Comparison of ENCODE assay signal across 8 cellular contexts in the genomic region with DNA sequence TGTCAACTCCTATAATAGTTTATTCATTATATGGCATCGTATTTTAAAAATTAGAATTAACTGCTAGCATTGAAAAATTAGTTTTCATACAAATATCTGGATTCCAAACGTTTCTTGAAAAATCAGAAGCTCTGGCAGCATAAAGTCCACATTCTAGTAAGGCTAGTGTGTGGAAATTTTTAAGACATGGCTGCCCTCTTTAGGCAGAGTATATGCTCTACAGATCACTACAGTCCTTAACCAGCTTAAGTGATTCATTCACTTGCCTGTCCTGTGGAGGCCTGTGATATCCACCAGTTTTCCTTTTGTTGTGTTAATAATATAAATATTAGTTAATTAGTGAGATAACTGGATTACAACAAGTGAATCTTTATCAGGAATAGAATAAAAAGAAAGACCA.
DNase-seq lines count a peak whose midpoint lies in the region; ATAC-seq and TF ChIP-seq lines count a peak whose summit lies in the region.

No MANE protein-coding gene starts in this region.

- H3K23ac ChIP-seq in H9 (ENCODE audit: insufficient read length, low read depth, low read length): no peak overlapping the region

- H3K9me3 ChIP-seq in A673 (ENCODE audit: low read depth, low read length, poor library complexity, severe bottlenecking) (no peaks in the 10 kb centered on the region), H9 (ENCODE audit: control insufficient read depth, low read depth, low read length) (peaks cover 24% of the 10 kb centered on the region), SK-N-SH (no peaks in the 10 kb centered on the region), suprapubic skin (no peaks in the 10 kb centered on the region)

- H3K4me2 ChIP-seq in H9 (ENCODE audit: insufficient read depth, insufficient read length, low read length): no peak overlapping the region
- H3K4me2 ChIP-seq in SK-N-SH: no peak overlapping the region

- H3K27me3 Mint-ChIP-seq in H9 (ENCODE audit: low read depth): no peaks in the 10 kb centered on the region; the same call in 1 of the 2 replicates

- H2BK15ac ChIP-seq in H9 (ENCODE audit: low read depth, low read length): no peak overlapping the region

- peaks cover 4% of the 10 kb centered on the region for H3F3A ChIP-seq in SK-N-SH (replicated peaks; ENCODE audit: insufficient read depth)

- no peak overlapping the region for H3K14ac ChIP-seq in H9 (ENCODE audit: insufficient read depth, low read length)

- no peak overlapping the region for H3K27ac ChIP-seq in A673 (ENCODE audit: low read depth, low read length, poor library complexity, severe bottlenecking)
- H3K27ac ChIP-seq in H9 (ENCODE audit: insufficient read length, low read depth, low read length): no peak overlapping the region
- H3K27ac ChIP-seq in SK-N-SH (ENCODE audit: low read depth in 2 of 2, low read length in 1 of 2): no peak overlapping the region
- no peak overlapping the region for H3K27ac ChIP-seq in suprapubic skin

- POLR2A ChIA-PET in A673 (lab: Charles Lee; ENCODE audit: low non-redundant PET) (no interaction called here), SK-N-SH (lab: Yijun Ruan, JAX) (no interaction called here)

- no peak overlapping the region for H3K9ac ChIP-seq in H9 (ENCODE audit: extremely low read depth, insufficient read length, low read length)
- H3K9ac ChIP-seq in SK-N-SH: no peak overlapping the region

- no peaks in the 10 kb centered on the region for H3K79me2 ChIP-seq in H9 (ENCODE audit: insufficient read depth, low read length)
- H3K79me2 ChIP-seq in SK-N-SH (ENCODE audit: insufficient read depth): no peaks in the 10 kb centered on the region

- no peaks in the 10 kb centered on the region for H3K79me1 ChIP-seq in H9 (ENCODE audit: insufficient read depth, low read depth, low read length, poor library complexity, severe bottlenecking)

- no peak overlapping the region for H2BK120ac ChIP-seq in H9 (ENCODE audit: low read depth, low read length, poor library complexity, severe bottlenecking)

- no peak overlapping the region for H3K56ac ChIP-seq in H9 (ENCODE audit: insufficient read length, low read depth, low read length)

- BruUV-seq in A673 (replicated peaks; lab: Mats Ljungman, UMichigan): no TSS peak

- no peak overlapping the region for H4K91ac ChIP-seq in H9 (ENCODE audit: insufficient read length, low read depth, low read length)

- no peak overlapping the region for H3T11ph ChIP-seq in H9 (ENCODE audit: low read length)

- no peak overlapping the region for H3K27ac Mint-ChIP-seq in H9

- TF ChIP-seq POLR2A in suprapubic skin (IDR thresholded peaks at IDR 0.05): no peak

- H3K9me2 ChIP-seq in SK-N-SH: no peaks in the 10 kb centered on the region

- H3K4me3 ChIP-seq in A673 (ENCODE audit: low read depth, low read length, poor library complexity, severe bottlenecking) (no peak overlapping the region), SK-N-SH (ENCODE audit: low read depth in 2 of 2, low read length in 1 of 2) (no peak overlapping the region), suprapubic skin (no peak overlapping the region)

- no CpG with 5 or more reads among the region's 2 CpGs for WGBS in H9 (ENCODE audit: extremely low coverage, insufficient read length, low lambda C conversion rate)
- WGBS in SK-N-SH (ENCODE audit: low lambda C conversion rate): 16% methylated on average over 2 of the region's 2 CpGs
- WGBS in suprapubic skin: 18% methylated on average over 2 of the region's 2 CpGs

- no peak overlapping the region for H2BK20ac ChIP-seq in H9 (ENCODE audit: low read depth, low read length, poor library complexity, severe bottlenecking)

- no peaks in the 10 kb centered on the region for H3K23me2 ChIP-seq in H9 (ENCODE audit: insufficient read length, low read depth, low read length, poor library complexity, severe bottlenecking)

- peak; percentile 71 for TF ChIP-seq RAD21 in SK-N-SH (IDR thresholded peaks at IDR 0.05; ENCODE audit: low read length)

- intact Hi-C loops in A673 (cut with micrococcal nuclease; ENCODE audit: unreplicated experiment) (loop anchor here (5.0 to 10.0 kb wide), 2 partner anchors 129 to 1411 kb away; no protein-coding TSS in a partner anchor), left ventricle myocardium superior (cut with micrococcal nuclease) (no loop called here)

- DNase-seq in A673 (ENCODE audit: low spot score): peak; percentile 42
- no peak for DNase-seq in H9
- DNase-seq in SK-N-SH: peak; percentile 12
- DNase-seq in left ventricle myocardium superior: no peak
- no peak for DNase-seq in activated CD4-positive, alpha-beta T cell treated with anti-CD3 and anti-CD28 coated beads for 4 hours
- no peak for DNase-seq in NCI-H2107 treated with DMSO at 0.1 percent for 48 hours (lab: John Stamatoyannopoulos, UW; ENCODE audit: unreplicated experiment)
- no peak for DNase-seq in suprapubic skin (ENCODE audit: low spot score in 2 of 2)

- H2BK12ac ChIP-seq in H9 (ENCODE audit: insufficient read length, low read depth, low read length): no peak overlapping the region

- H4K5ac ChIP-seq in H9 (ENCODE audit: insufficient read length, low read depth, low read length): no peak overlapping the region

- peak; percentile 71 for ATAC-seq in left ventricle myocardium superior
- no peak for ATAC-seq in HG03521 (IDR thresholded peaks at IDR 0.05; ENCODE audit: unreplicated experiment)

- no peak overlapping the region for H2BK5ac ChIP-seq in H9 (ENCODE audit: insufficient read length, low read length)

- H2AK5ac ChIP-seq in H9 (ENCODE audit: insufficient read length, low read length): no peak overlapping the region

- H3K27me3 ChIP-seq in A673 (replicated peaks; ENCODE audit: insufficient read depth, low read depth, low read length, poor library complexity): no peaks in the 10 kb centered on the region
- H3K27me3 ChIP-seq in H9 (ENCODE audit: insufficient read depth, low read length): no peaks in the 10 kb centered on the region
- H3K27me3 ChIP-seq in SK-N-SH (ENCODE audit: insufficient read depth): no peaks in the 10 kb centered on the region
- no peaks in the 10 kb centered on the region for H3K27me3 ChIP-seq in suprapubic skin

- CTCF ChIA-PET in A673 (lab: Charles Lee) (interaction anchor here (0.6 to 1.3 kb wide), 2 partner anchors 128 to 1081 kb away, joined by 5 to 9 read pairs; no protein-coding TSS in a partner anchor), SK-N-SH (lab: Yijun Ruan, JAX) (interaction anchor here (0.8 to 1.6 kb wide), 9 partner anchors 11 to 427 kb away, joined by 3 to 6 read pairs (median 5); no protein-coding TSS in a partner anchor)

- no peak overlapping the region for H4K8ac ChIP-seq in H9 (replicated peaks; ENCODE audit: insufficient read length, low read depth, low read length)

- H2AFZ ChIP-seq in H9 (ENCODE audit: low read length): no peak overlapping the region
- H2AFZ ChIP-seq in SK-N-SH (ENCODE audit: low read depth): no peak overlapping the region

- H4K20me1 ChIP-seq in H9 (ENCODE audit: control insufficient read depth, insufficient read depth, insufficient read length) (no peaks in the 10 kb centered on the region), SK-N-SH (ENCODE audit: insufficient read depth) (no peaks in the 10 kb centered on the region)

- H3K18ac ChIP-seq in H9 (ENCODE audit: insufficient read length, low read depth, low read length): no peak overlapping the region

- no peak overlapping the region for H3K4me3 Mint-ChIP-seq in H9

- no peaks in the 10 kb centered on the region for H3K4me1 ChIP-seq in A673 (ENCODE audit: insufficient read depth, low read length, poor library complexity, severe bottlenecking)
- no peaks in the 10 kb centered on the region for H3K4me1 ChIP-seq in H9 (ENCODE audit: insufficient read depth, low read length)
- no peaks in the 10 kb centered on the region for H3K4me1 ChIP-seq in SK-N-SH (ENCODE audit: control insufficient read depth in 1 of 2, insufficient read depth in 2 of 2, low read depth in 1 of 2, low read length in 1 of 2)
- H3K4me1 ChIP-seq in suprapubic skin: no peaks in the 10 kb centered on the region

- no peaks in the 10 kb centered on the region; a peak in 1 of 7 replicates for H3K36me3 Mint-ChIP-seq in H9 (ENCODE audit: insufficient read depth in 1 of 3, low read depth in 3 of 3)

- TF ChIP-seq CTCF in A673 (conservative IDR thresholded peaks at IDR 0.05; ENCODE audit: low read depth, low read length): peak; percentile 49
- TF ChIP-seq CTCF in H9 (conservative IDR thresholded peaks at IDR 0.05): peak; percentile 62
- peak; percentile 63 for TF ChIP-seq CTCF in SK-N-SH (IDR thresholded peaks at IDR 0.05)
- peak in 1 of 2 donors; percentile 11 for TF ChIP-seq CTCF in suprapubic skin (IDR thresholded peaks at IDR 0.05)

- no peaks in the 10 kb centered on the region for H3K4me1 Mint-ChIP-seq in H9

- H3K36me3 ChIP-seq in A673 (ENCODE audit: insufficient read depth, low read length, poor library complexity, severe bottlenecking) (no peaks in the 10 kb centered on the region), SK-N-SH (replicated peaks in 1 of 2; ENCODE audit: control insufficient read depth in 1 of 2, insufficient read depth in 2 of 2, low read length in 1 of 2) (no peaks in the 10 kb centered on the region), suprapubic skin (no peaks in the 10 kb centered on the region)

- peaks cover 36 to 41% of the 10 kb centered on the region in 2 experiments for H3K9me3 Mint-ChIP-seq in H9

- TF ChIP-seq EP300 in SK-N-SH (IDR thresholded peaks at IDR 0.05; ENCODE audit: borderline replicate concordance in 1 of 2, low read depth in 1 of 2, low read length in 1 of 2) (no peak), suprapubic skin (IDR thresholded peaks at IDR 0.05) (no peak)

- H3K4ac ChIP-seq in H9 (ENCODE audit: low read depth, low read length): no peak overlapping the region

TF ChIP-seq in SK-N-SH, 30 proteins besides CTCF, POLR2A, EP300 and RAD21:
- TF ChIP-seq NFIC (IDR thresholded peaks at IDR 0.05; ENCODE audit: borderline replicate concordance) (no peak), SMC3 (IDR thresholded peaks at IDR 0.05; ENCODE audit: low read depth, low read length) (peak; percentile 35; the same call in 1 of the 2 replicates)

Comparison
In these comparisons a context has a peak if more than half of its experiments do, and no peak if none do; other contexts are left out.
1. DNase-seq: peak in A673 (single experiment) and SK-N-SH (single experiment); none in H9 (single experiment), left ventricle myocardium superior (single experiment), activated CD4-positive, alpha-beta T cell treated with anti-CD3 and anti-CD28 coated beads for 4 hours (0 of 2), NCI-H2107 treated with DMSO at 0.1 percent for 48 hours (single experiment) and suprapubic skin (0 of 2).